ENCODE assay signal across 16 cellular contexts in genomic region chr2:113219525-113219888, GRCh38. TPM values are rescaled to one million over a fixed set of nuclear protein-coding genes. Genes with fewer than 3 reads are reported as not detected.
DNase-seq lines count a peak whose midpoint lies in the region; ATAC-seq, FAIRE-seq and TF ChIP-seq lines count a peak whose summit lies in the region.
"Had no signal": no experiment of that assay in that cellular context is flagged by ENCODE, and none has a peak within 500 bp of the region (broad histone marks: within the 10 kb centered on the region; RNA-seq: fewer than 3 reads in every experiment).

No MANE protein-coding gene starts in this region.

- in situ Hi-C loops in HAP-1 (cut with MboI; ENCODE audit: low sequenced_read_pairs) (no loop called here), gastrocnemius medialis (cut with MboI; ENCODE audit: low sequenced_read_pairs in 4 of 4) (no loop called here)

- H3K27me3 ChIP-seq in Karpas-422 (ENCODE audit: low read length) = no peaks in the 10 kb centered on the region
- H3K27me3 ChIP-seq in H1 (replicated peaks in 1 of 4; ENCODE audit: control insufficient read depth in 3 of 4, extremely low read depth in 1 of 4, insufficient read depth in 3 of 4, low read length in 3 of 4) = no peaks in the 10 kb centered on the region
- H3K27me3 ChIP-seq in neuronal stem cell (ENCODE audit: control insufficient read depth in 3 of 3, insufficient read depth in 3 of 3, low read depth in 1 of 3, low read length in 3 of 3) = no peaks in the 10 kb centered on the region
- no peaks in the 10 kb centered on the region for H3K27me3 ChIP-seq in HAP-1 (ENCODE audit: low read depth)
- H3K27me3 ChIP-seq in gastrocnemius medialis = no peaks in the 10 kb centered on the region
- H3K27me3 ChIP-seq in BE2C = no peaks in the 10 kb centered on the region
- H3K27me3 ChIP-seq: pancreas, upper lobe of right lung had no signal

- DNase-seq in Karpas-422 (no peak), H1 (ENCODE audit: low read depth in 1 of 2, low spot score in 2 of 2) (no peak), neuronal stem cell (ENCODE audit: low spot score) (no peak), HAP-1 (ENCODE audit: low spot score in 2 of 2) (no peak), gastrocnemius medialis (no peak), BE2C (no peak)
- DNase-seq in activated CD4-positive, alpha-beta T cell treated with anti-CD3 and anti-CD28 coated beads for 1 hour = no peak
- DNase-seq: activated CD4-positive, alpha-beta T cell treated with anti-CD3 and anti-CD28 coated beads for 4 hours; CD4-positive, CD25-positive, alpha-beta regulatory T cell; NCI-H187; stimulated activated naive CD8-positive, alpha-beta T cell treated with anti-CD3 and anti-CD28 coated beads, Interleukin-15, Interleukin-2, amounts not matched to agents 100 U/mL and 50 U/mL, for 24 hours had no signal

- H3K4ac ChIP-seq in H1 (replicated peaks; ENCODE audit: insufficient read length, low read depth, low read length) = no peak overlapping the region
- no peak overlapping the region for H3K4ac ChIP-seq in neuronal stem cell (ENCODE audit: low read length)

- no peak overlapping the region for H3K56ac ChIP-seq in H1 (replicated peaks; ENCODE audit: insufficient read length, low read depth, low read length)

- H3K4me3 ChIP-seq in Karpas-422 (ENCODE audit: low read length) (peak overlapping the region; percentile 41; the same call in 1 of the 2 replicates), H1 (ENCODE audit: extremely low read depth in 1 of 4, insufficient read depth in 2 of 4, low read depth in 3 of 4, low read length in 4 of 4) (no peak overlapping the region), neuronal stem cell (ENCODE audit: low read length in 2 of 2) (no peak overlapping the region), HAP-1 (no peak overlapping the region), gastrocnemius medialis (no peak overlapping the region), BE2C (ENCODE audit: low read depth, low read length) (no peak overlapping the region)
- H3K4me3 ChIP-seq: pancreas, upper lobe of right lung had no signal

- no peak for TF ChIP-seq EP300 in H1 (IDR thresholded peaks at IDR 0.05; ENCODE audit: borderline replicate concordance in 1 of 2, low read depth in 2 of 2, low read length in 2 of 2)

- peaks cover 4% of the 10 kb centered on the region for H3K4me1 ChIP-seq in Karpas-422 (ENCODE audit: low read length)
- peaks cover 0 to 5% (median 4%) of the 10 kb centered on the region in 4 experiments; a peak in 4 of 7 replicates for H3K4me1 ChIP-seq in H1 (replicated peaks in 1 of 4; ENCODE audit: control insufficient read depth in 3 of 4, insufficient read depth in 4 of 4, low read length in 3 of 4)
- peaks cover 13 to 26% of the 10 kb centered on the region in 2 donors for H3K4me1 ChIP-seq in neuronal stem cell (ENCODE audit: control insufficient read depth in 2 of 2, insufficient read depth in 1 of 2, low read depth in 1 of 2, low read length in 2 of 2)
- H3K4me1 ChIP-seq in HAP-1 = peaks cover 12% of the 10 kb centered on the region
- H3K4me1 ChIP-seq in gastrocnemius medialis = no peaks in the 10 kb centered on the region
- H3K4me1 ChIP-seq in BE2C = no peaks in the 10 kb centered on the region

- no peak overlapping the region for H4K5ac ChIP-seq in H1 (ENCODE audit: insufficient read length, low read depth, low read length)

- no peaks in the 10 kb centered on the region for H3K79me2 ChIP-seq in Karpas-422 (ENCODE audit: low read length)
- no peaks in the 10 kb centered on the region for H3K79me2 ChIP-seq in H1 (ENCODE audit: control insufficient read depth in 1 of 2, insufficient read depth in 2 of 2, low read length in 2 of 2)

- H2BK5ac ChIP-seq in H1 (ENCODE audit: low read depth, low read length) = no peak overlapping the region
- no peak overlapping the region for H2BK5ac ChIP-seq in neuronal stem cell (ENCODE audit: low read length)

- no peak for TF ChIP-seq POLR2A in H1 (IDR thresholded peaks at IDR 0.05; ENCODE audit: control extremely low read depth in 1 of 2, low read depth in 2 of 2, low read length in 2 of 2)
- no peak for TF ChIP-seq POLR2A in gastrocnemius medialis (IDR thresholded peaks at IDR 0.05)

- WGBS in H1 (ENCODE audit: extremely low coverage in 1 of 2, insufficient coverage in 1 of 2, insufficient read length in 1 of 2, insufficient replicate concordance in 2 of 2, low coverage in 1 of 2, low lambda C conversion rate in 2 of 2, missing lambda C conversion rate in 1 of 2), 2 experiments = 81% methylated on average over 5 of the region's 5 CpGs; no CpG with 5 or more reads in 1 of the 2 experiments
- WGBS in neuronal stem cell (ENCODE audit: extremely low coverage in 2 of 2, insufficient read length in 2 of 2, insufficient replicate concordance in 1 of 2), 2 donors = no CpG with 5 or more reads among the region's 5 CpGs

- H2AFZ ChIP-seq in Karpas-422 (ENCODE audit: low read length) (peak overlapping the region; percentile 73; the same call in 1 of the 2 replicates), H1 (ENCODE audit: low read length) (0 out of 2 replicates have a peak overlapping the region, but pooled peaks have one; percentile 44), neuronal stem cell (ENCODE audit: low read length) (no peak overlapping the region)

- no peak overlapping the region for H3K23ac ChIP-seq in H1 (ENCODE audit: insufficient read length)
- no peak overlapping the region for H3K23ac ChIP-seq in neuronal stem cell (ENCODE audit: low read depth, low read length, poor library complexity)

- 0 out of 2 replicates have a peak overlapping the region, but pooled peaks have one; percentile 39 for H2AK5ac ChIP-seq in H1 (ENCODE audit: low read depth, low read length)
- peak overlapping the region; percentile 36 for H2AK5ac ChIP-seq in neuronal stem cell (ENCODE audit: low read depth, low read length)

- H3K9me2 ChIP-seq in Karpas-422 (replicated peaks; ENCODE audit: insufficient read depth, low read length) = peaks cover 4% of the 10 kb centered on the region; the same call in 1 of the 2 replicates

- H3K4me2 ChIP-seq in Karpas-422 (ENCODE audit: low read depth, low read length, poor library complexity, severe bottlenecking) (peak overlapping the region; percentile 52), H1 (ENCODE audit: insufficient read depth in 1 of 2, low read depth in 2 of 2, low read length in 2 of 2) (no peak overlapping the region), neuronal stem cell (ENCODE audit: insufficient read depth, low read length, poor library complexity, severe bottlenecking) (no peak overlapping the region)

- H2BK15ac ChIP-seq in H1 (ENCODE audit: low read length) (no peak overlapping the region), neuronal stem cell (ENCODE audit: low read length) (no peak overlapping the region)

- CTCF ChIA-PET in H1 (lab: Charles Lee; ENCODE audit: partially characterized antibody) = interaction anchor here (1.0 to 3.8 kb wide), 6 partner anchors 11 to 81 kb away, joined by 4 to 24 read pairs (median 11); no protein-coding TSS in a partner anchor

- no peaks in the 10 kb centered on the region for H3K9me3 ChIP-seq in Karpas-422 (ENCODE audit: low read length)
- H3K9me3 ChIP-seq in H1 (ENCODE audit: insufficient read depth in 2 of 2, low read depth in 1 of 2, low read length in 1 of 2) = no peaks in the 10 kb centered on the region
- no peaks in the 10 kb centered on the region for H3K9me3 ChIP-seq in neuronal stem cell (replicated peaks in 1 of 2; ENCODE audit: control insufficient read depth in 2 of 2, insufficient read depth in 1 of 2, low read depth in 1 of 2, low read length in 2 of 2)
- no peaks in the 10 kb centered on the region for H3K9me3 ChIP-seq in HAP-1
- H3K9me3 ChIP-seq in gastrocnemius medialis = no peaks in the 10 kb centered on the region
- H3K9me3 ChIP-seq in BE2C = no peaks in the 10 kb centered on the region
- H3K9me3 ChIP-seq: pancreas, upper lobe of right lung had no signal

- H4K8ac ChIP-seq in H1 (ENCODE audit: extremely low read depth, insufficient read depth, low read length) (no peak overlapping the region; the same call in 1 of the 2 replicates), neuronal stem cell (ENCODE audit: low read depth, low read length) (no peak overlapping the region)

- POLR2A ChIA-PET in H1 (lab: Charles Lee; ENCODE audit: partially characterized antibody) = no interaction called here

- no peak for ATAC-seq in gastrocnemius medialis
- ATAC-seq: stimulated activated naive CD8-positive, alpha-beta T cell treated with anti-CD3 and anti-CD28 coated beads, Interleukin-15, Interleukin-2, amounts not matched to agents 100 U/mL and 50 U/mL, for 24 hours had no signal

- FAIRE-seq in H1 (lab: Jason Lieb, UNC) = no peak
- FAIRE-seq: A204.1, pancreas, TTC549 had no signal

- TF ChIP-seq CTCF in 22Rv1 (IDR thresholded peaks at IDR 0.05) (no peak), H1 (IDR thresholded peaks at IDR 0.05; ENCODE audit: control extremely low read depth in 1 of 3, insufficient read depth in 1 of 3, low read depth in 1 of 3, low read length in 3 of 3) (no peak), gastrocnemius medialis (IDR thresholded peaks at IDR 0.05 in 4 of 5, conservative IDR thresholded peaks at IDR 0.05 in 1 of 5) (no peak), BE2C (IDR thresholded peaks at IDR 0.05; ENCODE audit: low read depth, low read length) (no peak)

- H3K36me3 ChIP-seq in Karpas-422 (ENCODE audit: insufficient read depth, low read length) (no peaks in the 10 kb centered on the region), H1 (ENCODE audit: control insufficient read depth in 2 of 4, insufficient read depth in 4 of 4, low read length in 3 of 4) (no peaks in the 10 kb centered on the region), neuronal stem cell (replicated peaks in 1 of 2; ENCODE audit: control insufficient read depth in 2 of 2, insufficient read depth in 2 of 2, low read length in 2 of 2) (no peaks in the 10 kb centered on the region), HAP-1 (replicated peaks) (no peaks in the 10 kb centered on the region), gastrocnemius medialis (no peaks in the 10 kb centered on the region), BE2C (no peaks in the 10 kb centered on the region)
- H3K36me3 ChIP-seq: pancreas, upper lobe of right lung had no signal

- H3K23me2 ChIP-seq in H1 (ENCODE audit: low read depth, low read length) = no peaks in the 10 kb centered on the region; the same call in 1 of the 2 replicates

- H3K9ac ChIP-seq in Karpas-422 (ENCODE audit: low read length) = peak overlapping the region; percentile 50
- H3K9ac ChIP-seq in H1 (replicated peaks in 1 of 4; ENCODE audit: extremely low read depth in 1 of 4, low read depth in 3 of 4, low read length in 3 of 4) = no peak overlapping the region
- H3K9ac ChIP-seq in neuronal stem cell (ENCODE audit: low read depth, low read length, poor library complexity) = no peak overlapping the region

- H3K14ac ChIP-seq in H1 (ENCODE audit: insufficient read length) = no peak overlapping the region
- H3K14ac ChIP-seq in neuronal stem cell (ENCODE audit: low read length) = no peak overlapping the region

- H4K20me1 ChIP-seq in Karpas-422 (ENCODE audit: insufficient read depth, low read depth, low read length) (no peaks in the 10 kb centered on the region), H1 (replicated peaks in 1 of 2; ENCODE audit: control insufficient read depth in 1 of 2, insufficient read depth in 2 of 2, low read length in 2 of 2) (no peaks in the 10 kb centered on the region)

- intact Hi-C loops in gastrocnemius medialis (cut with DNase I; ENCODE audit: low total_unique reads) = no loop called here

- no peak overlapping the region for H2BK120ac ChIP-seq in H1 (replicated peaks; ENCODE audit: low read depth, low read length)
- no peak overlapping the region for H2BK120ac ChIP-seq in neuronal stem cell (ENCODE audit: low read depth, low read length)

- H2BK20ac ChIP-seq in H1 (ENCODE audit: low read length) = no peak overlapping the region

- TF ChIP-seq RAD21 in H1 (IDR thresholded peaks at IDR 0.05 in 1 of 2, conservative IDR thresholded peaks at IDR 0.05 in 1 of 2; ENCODE audit: low read depth in 2 of 2, low read length in 2 of 2) = no peak

- H3K18ac ChIP-seq in H1 (ENCODE audit: extremely low read depth, low read length) = no peak overlapping the region
- no peak overlapping the region for H3K18ac ChIP-seq in neuronal stem cell (ENCODE audit: low read length)

- H3K79me1 ChIP-seq in H1 (ENCODE audit: low read depth, low read length) (no peaks in the 10 kb centered on the region), neuronal stem cell (ENCODE audit: low read depth, low read length) (no peaks in the 10 kb centered on the region)

- H3K27ac ChIP-seq in 22Rv1 = peak overlapping the region; percentile 89
- H3K27ac ChIP-seq in Karpas-422 (ENCODE audit: low read length) = no peak overlapping the region
- H3K27ac ChIP-seq in H1 (ENCODE audit: low read depth, low read length) = no peak overlapping the region
- no peak overlapping the region for H3K27ac ChIP-seq in neuronal stem cell (replicated peaks; ENCODE audit: low read length)
- no peak overlapping the region for H3K27ac ChIP-seq in gastrocnemius medialis

- H2BK12ac ChIP-seq in H1 (ENCODE audit: low read depth, low read length) (no peak overlapping the region), neuronal stem cell (ENCODE audit: low read length) (no peak overlapping the region)

- no peak overlapping the region for H4K91ac ChIP-seq in H1 (replicated peaks; ENCODE audit: insufficient read length, low read length)
- no peak overlapping the region for H4K91ac ChIP-seq in neuronal stem cell (ENCODE audit: low read depth, low read length, poor library complexity)

RNA-seq across cellular contexts. Expression of gene PSD4, which starts 45.7 kb away (rescaled TPM):
- total RNA-seq in Karpas-422 (2014; rRNA removed; shearing (Covaris generic); ENCODE audit: low replicate concordance) = 43.3 and 85.3 TPM in 2 replicates
- total RNA-seq in H1 (2021; fragmentation: NEBNext Ultra II Directional; extraction: Animal tissue kit (Norgen Biotek cat#: 25700)) = 1.2 and 1.3 TPM in 2 replicates
- 0.53 and 0.93 TPM in 2 replicates for polyA plus RNA-seq in H1 (2011; rRNA removed)
- polyA plus RNA-seq in H1 (2011; cell fraction: cytosol; rRNA removed) = 0.69 TPM
- 2.1 TPM for polyA plus RNA-seq in H1 (2011; cell fraction: nucleus; rRNA removed)
- polyA plus RNA-seq in H1 (2012, experiment 1 of 2) = 0.57 to 1.2 TPM (median 0.92 TPM) in 4 replicates
- polyA plus RNA-seq in H1 (2012, experiment 2 of 2) = 0.73 TPM
- 0.71 TPM for polyA plus RNA-seq in H1 (2013, experiment 1 of 2)
- 0.50 TPM for polyA plus RNA-seq in H1 (2013, experiment 2 of 2)
- 0.41 and 1.4 TPM in 2 replicates for polyA minus RNA-seq in H1 (2011; rRNA and poly(A)+ RNA removed)
- polyA minus RNA-seq in H1 (2011; cell fraction: cytosol; rRNA and poly(A)+ RNA removed) = not detected
- 0.70 TPM for polyA minus RNA-seq in H1 (2011; cell fraction: nucleus; rRNA and poly(A)+ RNA removed)
- 0.52 TPM for polyA plus RNA-seq in neuronal stem cell (2013, experiment 1 of 2)
- 0.78 TPM for polyA plus RNA-seq in neuronal stem cell (2013, experiment 2 of 2)
- total RNA-seq in gastrocnemius medialis = 1 to 10 TPM in 3 of 4 donors, under 1 TPM in 1; 0.32 to 1.3 (median 1.2) TPM
- 0.26 TPM for polyA plus RNA-seq in BE2C (2012; ENCODE audit: insufficient read depth, insufficient read length, low read depth)

RNA-seq across cellular contexts. Expression of gene PAX8, which starts 59.2 kb away (rescaled TPM):
- total RNA-seq in Karpas-422 (2014; rRNA removed; shearing (Covaris generic); ENCODE audit: low replicate concordance) = 0.90 and 1.5 TPM in 2 replicates
- total RNA-seq in H1 (2021; fragmentation: NEBNext Ultra II Directional; extraction: Animal tissue kit (Norgen Biotek cat#: 25700)) = not detected in 2 replicates
- 0.02 and 0.08 TPM in 2 replicates for polyA plus RNA-seq in H1 (2011; rRNA removed)
- polyA plus RNA-seq in H1 (2011; cell fraction: cytosol; rRNA removed) = 0.04 TPM
- not detected for polyA plus RNA-seq in H1 (2011; cell fraction: nucleus; rRNA removed)
- 0.10 to 0.34 TPM (median 0.13 TPM) in 3 of 4 replicates, not detected in the other for polyA plus RNA-seq in H1 (2012, experiment 1 of 2)
- not detected for polyA plus RNA-seq in H1 (2012, experiment 2 of 2)
- 0.04 TPM for polyA plus RNA-seq in H1 (2013, experiment 1 of 2)
- 0.06 TPM for polyA plus RNA-seq in H1 (2013, experiment 2 of 2)
- polyA minus RNA-seq in H1 (2011; rRNA and poly(A)+ RNA removed) = 0.09 TPM in 1 of 2 replicates, not detected in the other
- not detected for polyA minus RNA-seq in H1 (2011; cell fraction: cytosol; rRNA and poly(A)+ RNA removed)
- not detected for polyA minus RNA-seq in H1 (2011; cell fraction: nucleus; rRNA and poly(A)+ RNA removed)
- polyA plus RNA-seq in neuronal stem cell (2013, experiment 1 of 2) = 10.1 TPM
- 11.5 TPM for polyA plus RNA-seq in neuronal stem cell (2013, experiment 2 of 2)
- 1 to 10 TPM in 3 of 4 donors, under 1 TPM in 1; 0.27 to 8.7 (median 2.1) TPM for total RNA-seq in gastrocnemius medialis
- not detected for polyA plus RNA-seq in BE2C (2012; ENCODE audit: insufficient read depth, insufficient read length, low read depth)

Comparison
In these comparisons a context has a peak if more than half of its experiments do, and no peak if none do; other contexts are left out.
1. RNA of gene PSD4, which starts 45.7 kb away (total RNA-seq): 43.3 to 85.3 TPM in Karpas-422; 1.2 to 1.3 TPM in H1 and 0.32 to 1.3 TPM in gastrocnemius medialis; every median in the first group is over 10 times any median in the second.